Comparison of ENCODE assay signal across 3 cellular contexts in genomic region chr22:33027151-33027550, GRCh38. TPM values are rescaled to one million over a fixed set of nuclear protein-coding genes. Genes with fewer than 3 reads are reported as not detected.
"Had no signal": no experiment of that assay in that cellular context is flagged by ENCODE, and none has a peak within 500 bp of the region (broad histone marks: within the 10 kb centered on the region; RNA-seq: fewer than 3 reads in every experiment).

No MANE protein-coding gene starts in this region.

RNA-seq across cellular contexts. Expression of gene SYN3, which starts 31.0 kb away (rescaled TPM):
- total RNA-seq: NCI-H460, Right ventricle myocardium inferior, RPMI7951 had no signal
